In genomic region chr1:226268421-226269124, GRCh38 we compare ENCODE assay signal across 15 cellular contexts. TPM values are rescaled to one million over a fixed set of nuclear protein-coding genes. Genes with fewer than 3 reads are reported as not detected.
A peak's percentile ranks its signal among the peaks of the same experiment; 100 is the strongest.
DNase-seq lines count a peak whose midpoint lies in the region; ATAC-seq, FAIRE-seq and TF ChIP-seq lines count a peak whose summit lies in the region.
"Had no signal": no experiment of that assay in that cellular context is flagged by ENCODE, and none has a peak within 500 bp of the region (broad histone marks: within the 10 kb centered on the region; RNA-seq: fewer than 3 reads in every experiment).

No MANE protein-coding gene starts in this region.

- peak; percentile 24 for ATAC-seq in mucosa of descending colon
- ATAC-seq: activated T-helper 17 cell treated with anti-CD3 and anti-CD28 coated beads, Interleukin-2, amount 50 U/mL, for 72 hours had no signal

- no peaks in the 10 kb centered on the region for H3K9me3 ChIP-seq in mucosa of descending colon

- H3K36me3 ChIP-seq in bronchial epithelial cell (ENCODE audit: control insufficient read depth, insufficient read depth, low read length) (no peaks in the 10 kb centered on the region), mucosa of descending colon (ENCODE audit: low read depth) (no peaks in the 10 kb centered on the region)

- no peak overlapping the region for H3K4me3 Mint-ChIP-seq in CD14-positive monocyte
- H3K4me3 Mint-ChIP-seq: activated CD4-positive, alpha-beta T cell treated with anti-CD3 and anti-CD28 coated beads, Interleukin-2, amount 10 ng/mL, durations not matched to agents 7 days and 5 days; activated T-helper 17 cell treated with anti-CD3 and anti-CD28 coated beads, Interleukin-2, amount 50 U/mL, for 72 hours; immature natural killer cell; naive B cell had no signal

- FAIRE-seq in bronchial epithelial cell (lab: Jason Lieb, UNC) = no peak
- FAIRE-seq: urothelium cell line had no signal

- intact Hi-C loops in mucosa of descending colon (cut with DNase I, micrococcal nuclease) (no loop called here), CD14-positive monocyte (cut with micrococcal nuclease) (no loop called here)

- peaks cover 3% of the 10 kb centered on the region for H3K4me1 ChIP-seq in mucosa of descending colon (ENCODE audit: low read depth)
- H3K4me1 ChIP-seq: BLaER1 had no signal

- H3K27me3 Mint-ChIP-seq in CD14-positive monocyte (ENCODE audit: low read depth in 3 of 3) = no peaks in the 10 kb centered on the region
- H3K27me3 Mint-ChIP-seq: activated CD4-positive, alpha-beta T cell treated with anti-CD3 and anti-CD28 coated beads, Interleukin-2, amount 10 ng/mL, durations not matched to agents 7 days and 5 days; activated T-helper 17 cell treated with anti-CD3 and anti-CD28 coated beads, Interleukin-2, amount 50 U/mL, for 72 hours; naive B cell had no signal

- H3K4me3 ChIP-seq in bronchial epithelial cell (ENCODE audit: low read depth, low read length) = no peak overlapping the region
- no peak overlapping the region for H3K4me3 ChIP-seq in mucosa of descending colon
- H3K4me3 ChIP-seq: BLaER1 had no signal

- peaks cover 29 to 47% of the 10 kb centered on the region in 2 donors for H3K36me3 Mint-ChIP-seq in CD14-positive monocyte
- H3K36me3 Mint-ChIP-seq: naive B cell had no signal

- TF ChIP-seq CTCF in bronchial epithelial cell (IDR thresholded peaks at IDR 0.05; ENCODE audit: insufficient read depth, low read length, severe bottlenecking) (no peak), mucosa of descending colon (IDR thresholded peaks at IDR 0.05) (no peak), CD14-positive monocyte (IDR thresholded peaks at IDR 0.05) (no peak)

- DNase-seq in AG08395 (ENCODE audit: low spot score) (peak; percentile 71), HT1080 (ENCODE audit: low read depth) (peak; percentile 2), bronchial epithelial cell (ENCODE audit: low read depth) (peak; percentile 80), mucosa of descending colon (peak in 1 of 3 donors; percentile 14), CD14-positive monocyte (ENCODE audit: low spot score) (no peak), NCI-H526 treated with DMSO at 0.1 percent for 48 hours (lab: John Stamatoyannopoulos, UW) (no peak), medulla oblongata (ENCODE audit: extremely low spot score) (no peak)
- DNase-seq in activated T-cell treated with anti-CD3 and anti-CD28 coated beads, Interleukin-2, amount 50 U/mL, for 48 hours = no peak
- DNase-seq: activated CD4-positive, alpha-beta T cell treated with anti-CD3 and anti-CD28 coated beads, Interleukin-2, amount 10 ng/mL, durations not matched to agents 7 days and 5 days; immature natural killer cell; naive B cell had no signal

- H3K4me1 Mint-ChIP-seq in CD14-positive monocyte = no peaks in the 10 kb centered on the region
- H3K4me1 Mint-ChIP-seq: activated CD4-positive, alpha-beta T cell treated with anti-CD3 and anti-CD28 coated beads, Interleukin-2, amount 10 ng/mL, durations not matched to agents 7 days and 5 days; activated T-helper 17 cell treated with anti-CD3 and anti-CD28 coated beads, Interleukin-2, amount 50 U/mL, for 72 hours; immature natural killer cell; naive B cell had no signal

- no peaks in the 10 kb centered on the region for H3K9me3 Mint-ChIP-seq in CD14-positive monocyte
- H3K9me3 Mint-ChIP-seq: activated CD4-positive, alpha-beta T cell treated with anti-CD3 and anti-CD28 coated beads, Interleukin-2, amount 10 ng/mL, durations not matched to agents 7 days and 5 days; activated T-helper 17 cell treated with anti-CD3 and anti-CD28 coated beads, Interleukin-2, amount 50 U/mL, for 72 hours; immature natural killer cell; naive B cell had no signal

- no peaks in the 10 kb centered on the region for H3K27me3 ChIP-seq in bronchial epithelial cell (ENCODE audit: control insufficient read depth, insufficient read depth, low read length)
- H3K27me3 ChIP-seq: BLaER1 had no signal

- no peak overlapping the region for H3K27ac Mint-ChIP-seq in CD14-positive monocyte
- H3K27ac Mint-ChIP-seq: activated CD4-positive, alpha-beta T cell treated with anti-CD3 and anti-CD28 coated beads, Interleukin-2, amount 10 ng/mL, durations not matched to agents 7 days and 5 days; activated T-helper 17 cell treated with anti-CD3 and anti-CD28 coated beads, Interleukin-2, amount 50 U/mL, for 72 hours; naive B cell had no signal

RNA-seq across cellular contexts. Expression of gene LIN9, which starts 40.4 kb away (rescaled TPM):
- total RNA-seq in HT1080 (2014; rRNA removed; shearing (Covaris generic)) = 11.5 and 12.1 TPM in 2 replicates
- 8.6 and 10.7 TPM in 2 replicates for polyA plus RNA-seq in HT1080 (2015; cell fraction: cytosol; rRNA removed)
- 16.4 and 19.3 TPM in 2 replicates for polyA plus RNA-seq in HT1080 (2015; cell fraction: nucleus; rRNA removed)
- total RNA-seq in bronchial epithelial cell (2.6 and 3.2 TPM in 2 replicates), mucosa of descending colon (1 to 10 TPM; 3.8 to 4.5 (median 4.4) TPM)
- polyA plus RNA-seq in CD14-positive monocyte = 1 to 10 TPM in 1 of 2 donors, under 1 TPM in 1; 0.76 to 1.3 TPM

RNA-seq across cellular contexts. Expression of gene MIXL1, which starts 45.1 kb away (rescaled TPM):
- not detected in 2 replicates for total RNA-seq in HT1080 (2014; rRNA removed; shearing (Covaris generic))
- not detected in 2 replicates for polyA plus RNA-seq in HT1080 (2015; cell fraction: cytosol; rRNA removed)
- not detected in 2 replicates for polyA plus RNA-seq in HT1080 (2015; cell fraction: nucleus; rRNA removed)
- total RNA-seq in bronchial epithelial cell (not detected in 2 replicates), mucosa of descending colon (under 1 TPM; 0.16 to 0.38 (median 0.29) TPM)
- not detected for polyA plus RNA-seq in CD14-positive monocyte
- total RNA-seq: activated CD4-positive, alpha-beta T cell treated with anti-CD3 and anti-CD28 coated beads, Interleukin-2, amount 10 ng/mL, durations not matched to agents 7 days and 5 days; T-helper 1 cell treated with Interleukin-12 subunit alpha and Interleukin-12 subunit beta and Interleukin-4 antibody, amounts not matched to agents 30 ng/mL and 1 ng/mL, for 36 hours had no signal
- polyA plus RNA-seq: immature natural killer cell had no signal

Comparison
In these comparisons a context has a peak if more than half of its experiments do, and no peak if none do; other contexts are left out.
1. DNase-seq: peak in AG08395 (single experiment), HT1080 (single experiment) and bronchial epithelial cell (single experiment); none in CD14-positive monocyte (single experiment), activated T-cell treated with anti-CD3 and anti-CD28 coated beads, Interleukin-2, amount 50 U/mL, for 48 hours (0 of 2), NCI-H526 treated with DMSO at 0.1 percent for 48 hours (single experiment) and medulla oblongata (single experiment).